Comparison of ENCODE assay signal across 9 cellular contexts in the genomic region with DNA sequence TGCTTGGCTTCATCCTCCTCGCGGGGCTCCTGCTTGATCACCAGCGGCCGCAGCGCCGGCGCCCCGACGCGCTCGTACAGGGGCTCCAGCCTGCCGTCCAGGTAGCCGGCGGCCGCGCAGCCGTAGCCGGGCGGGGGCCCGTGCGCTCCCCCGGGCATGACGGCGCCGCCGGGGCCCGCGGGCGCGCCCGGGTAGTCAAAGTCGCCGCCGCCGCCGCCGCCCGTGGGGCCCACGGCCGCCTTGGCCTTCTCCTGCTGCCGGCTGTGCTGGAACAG. TPM values are rescaled to one million over a fixed set of nuclear protein-coding genes. Genes with fewer than 3 reads are reported as not detected.
DNase-seq lines count a peak whose midpoint lies in the region; ATAC-seq, FAIRE-seq and TF ChIP-seq lines count a peak whose summit lies in the region.
"Had no signal": no experiment of that assay in that cellular context is flagged by ENCODE, and none has a peak within 500 bp of the region (broad histone marks: within the 10 kb centered on the region; RNA-seq: fewer than 3 reads in every experiment).

No MANE protein-coding gene starts in this region.

- ATAC-seq in HG03442 (IDR thresholded peaks at IDR 0.05; ENCODE audit: unreplicated experiment) = no peak

- H3K27ac ChIP-seq in WERI-Rb-1 (no peak overlapping the region), keratinocyte (ENCODE audit: control insufficient read depth, insufficient read depth, low read length) (no peak overlapping the region), spleen (peak overlapping the region in 7 of 8 donors; percentile 67 to 91 (median 73))

- no peak for TF ChIP-seq CTCF in GM20000 (IDR thresholded peaks at IDR 0.05; ENCODE audit: extremely low read depth, missing control alignments)
- TF ChIP-seq CTCF in WERI-Rb-1 (IDR thresholded peaks at IDR 0.05; ENCODE audit: low read depth, low read length) = no peak
- no peak for TF ChIP-seq CTCF in keratinocyte (optimal IDR thresholded peaks at IDR 0.05 in 1 of 3, IDR thresholded peaks at IDR 0.05 in 1 of 3, conservative IDR thresholded peaks at IDR 0.05 in 1 of 3; ENCODE audit: extremely low read depth in 1 of 3, insufficient read depth in 2 of 3, low read length in 3 of 3)
- TF ChIP-seq CTCF in spleen (IDR thresholded peaks at IDR 0.05 in 8 of 11, conservative IDR thresholded peaks at IDR 0.05 in 3 of 11) = no peak

- H3K36me3 ChIP-seq in WERI-Rb-1 (no peaks in the 10 kb centered on the region), keratinocyte (ENCODE audit: control insufficient read depth in 2 of 2, extremely low read depth in 1 of 2, insufficient read depth in 2 of 2, low read length in 2 of 2) (no peaks in the 10 kb centered on the region), spleen (no peaks in the 10 kb centered on the region)

- no peaks in the 10 kb centered on the region for H3K9me3 ChIP-seq in WERI-Rb-1 (ENCODE audit: severe bottlenecking)
- no peaks in the 10 kb centered on the region for H3K9me3 ChIP-seq in keratinocyte (ENCODE audit: control insufficient read depth, low read depth, low read length)
- no peaks in the 10 kb centered on the region for H3K9me3 ChIP-seq in spleen

- no peak for TF ChIP-seq POLR2A in spleen (IDR thresholded peaks at IDR 0.05)

- 0 to 2% (median 1%) methylated on average over 18 to 41 of the region's 41 CpGs; no CpG with 5 or more reads in 1 of the 5 donors for WGBS in spleen, 5 donors

- no peaks in the 10 kb centered on the region for H3K79me2 ChIP-seq in keratinocyte (ENCODE audit: control insufficient read depth, insufficient read depth, low read length)

- H4K20me1 ChIP-seq in keratinocyte (ENCODE audit: control insufficient read depth, extremely low read depth, insufficient read depth, low read length) = no peaks in the 10 kb centered on the region

- no peak for FAIRE-seq in keratinocyte (lab: Jason Lieb, UNC)

- H3K4me1 ChIP-seq in keratinocyte (ENCODE audit: control insufficient read depth, extremely low read depth, insufficient read depth, low read length) (peaks cover 48% of the 10 kb centered on the region), spleen (peaks cover 13 to 67% (median 42%) of the 10 kb centered on the region in 6 donors)

- intact Hi-C loops in spleen (cut with DNase I; ENCODE audit: low total_unique reads) = no loop called here

- H3K4me2 ChIP-seq in keratinocyte (ENCODE audit: control insufficient read depth, extremely low read depth, insufficient read depth, low read depth, low read length) = peak overlapping the region; percentile 77

- peak overlapping the region; percentile 37 for H3K9ac ChIP-seq in keratinocyte (ENCODE audit: control insufficient read depth, extremely low read depth, insufficient read depth, low read length)

- H3K9me1 ChIP-seq in keratinocyte (ENCODE audit: control insufficient read depth, extremely low read depth, insufficient read depth, low read length) = no peaks in the 10 kb centered on the region

- peak; percentile 53 for DNase-seq in GM20000 (ENCODE audit: low spot score)
- no peak for DNase-seq in WERI-Rb-1
- no peak for DNase-seq in keratinocyte (ENCODE audit: low read depth, low spot score)
- DNase-seq in spleen = no peak
- no peak for DNase-seq in medulla oblongata (ENCODE audit: extremely low spot score)
- no peak for DNase-seq in occipital lobe (lab: John Stamatoyannopoulos, UW)
- DNase-seq in SIG-M5 (lab: John Stamatoyannopoulos, UW) = no peak
- DNase-seq: activated CD4-positive, CD25-positive, alpha-beta regulatory T cell treated with anti-CD3 and anti-CD28 coated beads, Interleukin-2, amount 50 U/mL, for 72 hours had no signal

- H3K27me3 ChIP-seq in WERI-Rb-1 (ENCODE audit: insufficient read depth, low read depth, severe bottlenecking) (peaks cover 9% of the 10 kb centered on the region), keratinocyte (ENCODE audit: control insufficient read depth, extremely low read depth, insufficient read depth, low read length) (peaks cover 21% of the 10 kb centered on the region), spleen (replicated peaks in 1 of 7) (peaks cover 0 to 80% (median 39%) of the 10 kb centered on the region in 7 donors)

- H3K4me3 ChIP-seq in WERI-Rb-1 (ENCODE audit: low read depth, low read length) = peak overlapping the region; percentile 33
- H3K4me3 ChIP-seq in keratinocyte (ENCODE audit: control insufficient read depth in 2 of 3, extremely low read depth in 1 of 3, insufficient read depth in 2 of 3, low read depth in 1 of 3, low read length in 3 of 3) = peak overlapping the region; percentile 31 to 52 (median 43)
- peak overlapping the region; percentile 66 to 93 (median 74) for H3K4me3 ChIP-seq in spleen

- dilution Hi-C loops in keratinocyte (cut with MboI; ENCODE audit: extremely low pct_ligation_motif_present, low sequenced_read_pairs) = no loop called here

- H2AFZ ChIP-seq in keratinocyte (ENCODE audit: control insufficient read depth, low read length) = no peak overlapping the region

RNA-seq across cellular contexts. Expression of gene CEBPA, which starts 0.5 kb away (rescaled TPM):
- polyA plus RNA-seq in keratinocyte (1.5 to 6.4 TPM (median 3.6 TPM) in 3 replicates), spleen (10 to 100 TPM in 1 of 3 donors, 1 to 10 TPM in 2; 7.4 to 19.8 (median 9.1) TPM)
- polyA plus RNA-seq in keratinocyte (2011; ENCODE audit: low read depth) = 14.5 TPM
- polyA plus RNA-seq in keratinocyte (2011; cell fraction: cytosol; rRNA removed) = 1.3 and 1.9 TPM in 2 replicates
- polyA plus RNA-seq in keratinocyte (2011; cell fraction: nucleus; rRNA removed) = 2.4 and 3.3 TPM in 2 replicates
- 2.0 and 21.4 TPM in 2 replicates for polyA plus RNA-seq in keratinocyte (2012; ENCODE audit: low replicate concordance)
- polyA minus RNA-seq in keratinocyte = 1.9 to 4.6 TPM (median 2.1 TPM) in 3 replicates
- polyA minus RNA-seq in keratinocyte (2011; cell fraction: cytosol; rRNA and poly(A)+ RNA removed) = 1.7 TPM
- polyA minus RNA-seq in keratinocyte (2011; cell fraction: nucleus; rRNA and poly(A)+ RNA removed) = 1.5 and 4.0 TPM in 2 replicates
- total RNA-seq in spleen (10 to 100 TPM; 15.5 to 27.7 (median 18.3) TPM), occipital lobe (2.8 TPM)

Comparison
In these comparisons a context has a peak if more than half of its experiments do, and no peak if none do; other contexts are left out.
1. H3K27ac ChIP-seq: peak in spleen (7 of 8); none in WERI-Rb-1 (single experiment) and keratinocyte (single experiment).
2. Peak in every context shown above with its lines, with median percentiles within 50 percentile points of each other: H3K4me3 ChIP-seq.